In the genomic region with DNA sequence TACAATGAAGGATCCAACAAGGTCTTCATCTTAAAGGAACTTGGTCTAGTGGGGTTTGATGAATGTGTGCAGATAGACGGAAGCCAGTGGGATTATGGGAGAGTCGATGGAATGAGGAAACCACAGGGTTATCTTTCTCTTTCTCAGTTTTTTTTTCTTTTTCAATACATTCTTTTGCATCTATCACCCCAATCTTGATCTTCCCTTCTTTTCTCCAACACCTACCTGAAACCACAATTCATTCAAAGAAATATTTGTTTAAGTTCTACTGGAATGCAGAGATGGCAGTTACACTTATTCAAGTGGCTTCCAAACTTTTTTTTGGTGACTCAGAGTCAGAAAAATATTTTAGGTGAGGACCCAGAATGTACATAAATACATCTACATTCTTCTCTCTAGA, we compare ENCODE assay signal across 36 cellular contexts. TPM values are rescaled to one million over a fixed set of nuclear protein-coding genes. Genes with fewer than 3 reads are reported as not detected.
"Had no signal": no experiment of that assay in that cellular context is flagged by ENCODE, and none has a peak within 500 bp of the region (broad histone marks: within the 10 kb centered on the region; RNA-seq: fewer than 3 reads in every experiment).

No MANE protein-coding gene starts in this region.

- H3K4me3 ChIP-seq: ascending aorta, body of pancreas, breast epithelium, SJCRH30, SK-N-MC had no signal

- H3K27ac ChIP-seq: ascending aorta, body of pancreas, breast epithelium, SJCRH30, SK-N-MC, WERI-Rb-1 had no signal

- H3K27ac Mint-ChIP-seq: activated CD4-positive, alpha-beta memory T cell treated with anti-CD3 and anti-CD28 coated beads, Interleukin-2, amount 10 ng/mL, durations not matched to agents 7 days and 5 days; activated CD8-positive, alpha-beta memory T cell treated with anti-CD3 and anti-CD28 coated beads, Interleukin-2, amount 10 ng/mL, durations not matched to agents 7 days and 5 days; activated naive CD8-positive, alpha-beta T cell treated with anti-CD3 and anti-CD28 coated beads, Interleukin-2, amount 10 ng/mL, durations not matched to agents 7 days and 5 days had no signal

- DNase-seq: activated CD4-positive, alpha-beta memory T cell treated with anti-CD3 and anti-CD28 coated beads, Interleukin-2, amount 10 ng/mL, durations not matched to agents 7 days and 5 days; activated CD4-positive, alpha-beta T cell treated with anti-CD3 and anti-CD28 coated beads for 1 hour; activated CD4-positive, alpha-beta T cell treated with anti-CD3 and anti-CD28 coated beads for 48 hours; activated CD4-positive, CD25-positive, alpha-beta regulatory T cell; activated CD8-positive, alpha-beta memory T cell treated with anti-CD3 and anti-CD28 coated beads for 24 hours; activated CD8-positive, alpha-beta memory T cell treated with anti-CD3 and anti-CD28 coated beads, Interleukin-2, amount 10 ng/mL, durations not matched to agents 7 days and 5 days; activated CD8-positive, alpha-beta memory T cell treated with anti-CD3 and anti-CD28 coated beads, Interleukin-2, amount 50 U/mL, for 48 hours; activated effector memory CD4-positive, alpha-beta T cell treated with Interleukin-2 at 50 U/mL for 16 hours; activated naive CD4-positive, alpha-beta T cell treated with anti-CD3 and anti-CD28 coated beads, Interleukin-2, amount 50 U/mL, for 16 hours; activated naive CD8-positive, alpha-beta T cell treated with anti-CD3 and anti-CD28 coated beads, Interleukin-2, amount 10 ng/mL, durations not matched to agents 7 days and 5 days; activated T-cell treated with anti-CD3 and anti-CD28 coated beads, Interleukin-2, amount 50 U/mL, for 48 hours; amygdala; body of pancreas; Kasumi-1; MM.1S; MV-4-11; NCI-H1092; NCI-H1436 treated with DMSO at 0.1 percent for 48 hours; NCI-H1694 treated with DMSO at 0.1 percent for 48 hours; NCI-H2029; NCI-H510A; NCI-H526; NCI-H748 treated with DMSO at 0.1 percent for 48 hours; NK-92 treated with Interleukin-12 subunit alpha and Interleukin-12 subunit beta, amount 100 ng/mL, for 24 hours; SHP77; SJCRH30; T1000; WERI-Rb-1 had no signal

- H3K4me3 Mint-ChIP-seq: activated CD4-positive, alpha-beta memory T cell treated with anti-CD3 and anti-CD28 coated beads, Interleukin-2, amount 10 ng/mL, durations not matched to agents 7 days and 5 days; activated CD8-positive, alpha-beta memory T cell treated with anti-CD3 and anti-CD28 coated beads, Interleukin-2, amount 10 ng/mL, durations not matched to agents 7 days and 5 days; activated naive CD8-positive, alpha-beta T cell treated with anti-CD3 and anti-CD28 coated beads, Interleukin-2, amount 10 ng/mL, durations not matched to agents 7 days and 5 days had no signal

- H3K9me3 ChIP-seq: ascending aorta, body of pancreas, breast epithelium, SJCRH30 had no signal

- H3K27me3 ChIP-seq: ascending aorta, body of pancreas, breast epithelium, SJCRH30 had no signal

- H3K9me3 Mint-ChIP-seq: activated CD4-positive, alpha-beta memory T cell treated with anti-CD3 and anti-CD28 coated beads, Interleukin-2, amount 10 ng/mL, durations not matched to agents 7 days and 5 days had no signal

- ATAC-seq: activated CD8-positive, alpha-beta memory T cell treated with anti-CD3 and anti-CD28 coated beads, Interleukin-2, amount 10 ng/mL, durations not matched to agents 7 days and 5 days; body of pancreas had no signal

- H3K4me1 ChIP-seq: breast epithelium had no signal

- H3K36me3 ChIP-seq: ascending aorta, breast epithelium, SJCRH30, WERI-Rb-1 had no signal

RNA-seq across cellular contexts. Expression of gene TMEM212, which starts 1.7 kb away (rescaled TPM):
- total RNA-seq: activated CD4-positive, alpha-beta memory T cell treated with anti-CD3 and anti-CD28 coated beads, Interleukin-2, amount 10 ng/mL, durations not matched to agents 7 days and 5 days; activated CD8-positive, alpha-beta memory T cell treated with anti-CD3 and anti-CD28 coated beads, Interleukin-2, amount 10 ng/mL, durations not matched to agents 7 days and 5 days; activated naive CD8-positive, alpha-beta T cell treated with anti-CD3 and anti-CD28 coated beads, Interleukin-2, amount 10 ng/mL, durations not matched to agents 7 days and 5 days; ascending aorta; body of pancreas; cardiac septum; RPMI7951; SJCRH30; T-helper 1 cell treated with Interleukin-12 subunit alpha and Interleukin-12 subunit beta and Interleukin-4 antibody, amounts not matched to agents 30 ng/mL and 1 ng/mL, for 36 hours; T-helper 2 cell treated with Interferon-gamma antibody and Interleukin-4, amounts not matched to agents 100 ng/mL and 5 ng/mL, for 36 hours had no signal
- polyA plus RNA-seq: adipose tissue had no signal
